In genomic region chr5:176541338-176542134, GRCh38 we compare ENCODE assay signal across 8 cellular contexts. TPM values are rescaled to one million over a fixed set of nuclear protein-coding genes. Genes with fewer than 3 reads are reported as not detected.
DNase-seq lines count a peak whose midpoint lies in the region; ATAC-seq, FAIRE-seq and TF ChIP-seq lines count a peak whose summit lies in the region.

No MANE protein-coding gene starts in this region.

- H3K4me1 Mint-ChIP-seq in astrocyte (ENCODE audit: low read depth, unreplicated experiment): peaks cover 13% of the 10 kb centered on the region

- peak overlapping the region; percentile 37 for H3K9ac ChIP-seq in SK-N-MC (ENCODE audit: insufficient read length)
- no peak overlapping the region for H3K9ac ChIP-seq in astrocyte (ENCODE audit: low read length)

- peak overlapping the region; percentile 91 for H3K4me2 ChIP-seq in astrocyte (ENCODE audit: low read length)

- no peak for ATAC-seq in activated CD4-positive, CD25-positive, alpha-beta regulatory T cell treated with anti-CD3 and anti-CD28 coated beads, Interleukin-2, amount 50 U/mL, for 24 hours
- ATAC-seq in left colon: peak; percentile 9
- ATAC-seq in HG03442 (IDR thresholded peaks at IDR 0.05; ENCODE audit: unreplicated experiment): no peak
- no peak for ATAC-seq in GM18502 (IDR thresholded peaks at IDR 0.05; ENCODE audit: poor library complexity, unreplicated experiment)

- peak in 3 of 4 experiments; percentile 21 to 54 (median 39) for DNase-seq in activated CD4-positive, CD25-positive, alpha-beta regulatory T cell (lab: John Stamatoyannopoulos, UW)
- no peak for DNase-seq in SK-N-MC (ENCODE audit: low read depth, low spot score)
- no peak for DNase-seq in astrocyte (ENCODE audit: low read depth)
- peak; percentile 86 to 88 for DNase-seq in left colon
- peak; percentile 79 for DNase-seq in stimulated activated CD8-positive, alpha-beta memory T cell treated with anti-CD3 and anti-CD28 coated beads, Interleukin-4, amount 100 ng/mL, for 48 hours

- peaks cover 2% of the 10 kb centered on the region for H3K36me3 Mint-ChIP-seq in astrocyte (ENCODE audit: low read depth, unreplicated experiment)

- H3K36me3 ChIP-seq in SK-N-MC (ENCODE audit: insufficient read depth, low read length) (no peaks in the 10 kb centered on the region), astrocyte (ENCODE audit: insufficient read depth, low read length) (no peaks in the 10 kb centered on the region)

- H3K79me2 ChIP-seq in astrocyte (ENCODE audit: insufficient read depth, low read length): no peaks in the 10 kb centered on the region

- FAIRE-seq in astrocyte (lab: Jason Lieb, UNC): no peak

- H3K27ac ChIP-seq in SK-N-MC: peak overlapping the region; percentile 81
- H3K27ac ChIP-seq in astrocyte (ENCODE audit: low read depth, low read length): no peak overlapping the region

- H3K27me3 Mint-ChIP-seq in astrocyte (ENCODE audit: low read depth, unreplicated experiment): no peaks in the 10 kb centered on the region

- H4K20me1 ChIP-seq in astrocyte (ENCODE audit: insufficient read depth, low read length): no peaks in the 10 kb centered on the region

- peak overlapping the region; percentile 83 for H3K4me3 Mint-ChIP-seq in astrocyte (ENCODE audit: unreplicated experiment)

- no peaks in the 10 kb centered on the region for H3K9me3 Mint-ChIP-seq in astrocyte (ENCODE audit: unreplicated experiment)

- peak overlapping the region; percentile 62 for H3K27ac Mint-ChIP-seq in astrocyte (ENCODE audit: unreplicated experiment)

- H3K9me3 ChIP-seq in SK-N-MC (ENCODE audit: low read depth, low read length) (no peaks in the 10 kb centered on the region), astrocyte (ENCODE audit: insufficient read depth, low read depth, low read length) (no peaks in the 10 kb centered on the region)

- intact Hi-C loops in left colon (cut with DNase I, micrococcal nuclease): no loop called here

- H3K4me3 ChIP-seq in SK-N-MC (peak overlapping the region; percentile 88), astrocyte (ENCODE audit: insufficient read depth, low read depth, low read length) (no peak overlapping the region)

- H3K4me1 ChIP-seq in astrocyte (ENCODE audit: insufficient read depth, low read length): peaks cover 24% of the 10 kb centered on the region

- no peak for TF ChIP-seq CTCF in astrocyte (IDR thresholded peaks at IDR 0.05; ENCODE audit: insufficient read depth, low read depth, low read length)

- H2AFZ ChIP-seq in astrocyte (ENCODE audit: low read depth, low read length): peak overlapping the region; percentile 10

- H3K27me3 ChIP-seq in astrocyte (ENCODE audit: insufficient read depth, low read length): no peaks in the 10 kb centered on the region

RNA-seq across cellular contexts. Expression of gene RNF44, which starts 4.3 kb away (rescaled TPM):
- total RNA-seq in astrocyte (47.8 and 59.8 TPM in 2 replicates), left colon (10 to 100 TPM; 72.5 to 79.6 TPM)

RNA-seq across cellular contexts. Expression of gene CDHR2, which starts 7.6 kb away (rescaled TPM):
- total RNA-seq in astrocyte (0.43 and 0.50 TPM in 2 replicates), left colon (100 to 1,000 TPM in 1 of 2 donors, 10 to 100 TPM in 1; 93.4 to 141 TPM)

Comparison
In these comparisons a context has a peak if more than half of its experiments do, and no peak if none do; other contexts are left out.
1. DNase-seq: peak in activated CD4-positive, CD25-positive, alpha-beta regulatory T cell (3 of 4), left colon (2 of 2) and stimulated activated CD8-positive, alpha-beta memory T cell treated with anti-CD3 and anti-CD28 coated beads, Interleukin-4, amount 100 ng/mL, for 48 hours (single experiment); none in SK-N-MC (single experiment) and astrocyte (single experiment).
2. RNA of gene CDHR2, which starts 7.6 kb away (total RNA-seq): 93.4 to 141 TPM in left colon; 0.43 to 0.50 TPM in astrocyte; every median in the first group is over 10 times any median in the second.